ENCODE assay signal across 8 cellular contexts in genomic region chr9:37034320-37034937, GRCh38. TPM values are rescaled to one million over a fixed set of nuclear protein-coding genes. Genes with fewer than 3 reads are reported as not detected.
A peak's percentile ranks its signal among the peaks of the same experiment; 100 is the strongest.
DNase-seq lines count a peak whose midpoint lies in the region; ATAC-seq and TF ChIP-seq lines count a peak whose summit lies in the region.

No MANE protein-coding gene starts in this region.

- peaks cover 0 to 57% of the 10 kb centered on the region in 2 donors for H3K27me3 ChIP-seq in body of pancreas

- 3 to 5% methylated on average over 4 to 55 of the region's 55 CpGs for WGBS in body of pancreas, 2 donors

- H3K27ac Mint-ChIP-seq in nephron = no peak overlapping the region

- H3K4me3 ChIP-seq in body of pancreas = no peak overlapping the region

- no peaks in the 10 kb centered on the region for H3K36me3 ChIP-seq in body of pancreas (replicated peaks in 1 of 2; ENCODE audit: insufficient read depth in 1 of 2, low read depth in 2 of 2)

- H3K27ac ChIP-seq in body of pancreas = no peak overlapping the region

- H3K4me1 ChIP-seq in body of pancreas = peaks cover 50% of the 10 kb centered on the region

- DNase-seq in activated CD4-positive, CD25-positive, alpha-beta regulatory T cell (lab: John Stamatoyannopoulos, UW) = no peak
- DNase-seq in NCI-H345 (lab: John Stamatoyannopoulos, UW) (peak; percentile 70), body of pancreas (peak in 1 of 4 donors; percentile 43), NCI-H1694 (lab: John Stamatoyannopoulos, UW) (no peak)

- peak in 2 of 7 experiments; percentile 14 to 16 for TF ChIP-seq CTCF in body of pancreas (IDR thresholded peaks at IDR 0.05)
- TF ChIP-seq CTCF in nephron (IDR thresholded peaks at IDR 0.05; ENCODE audit: unreplicated experiment in 3 of 3) = no peak

- ATAC-seq in activated CD4-positive, CD25-positive, alpha-beta regulatory T cell treated with anti-CD3 and anti-CD28 coated beads, Interleukin-2, amount 50 U/mL, for 24 hours = peak; percentile 15 to 41
- ATAC-seq in HG02588 (IDR thresholded peaks at IDR 0.05; ENCODE audit: unreplicated experiment) (peak; percentile 20), body of pancreas (peak; percentile 38), HG02970 (IDR thresholded peaks at IDR 0.05; ENCODE audit: low FRiP score, unreplicated experiment) (no peak)

- no peaks in the 10 kb centered on the region for H3K36me3 Mint-ChIP-seq in nephron (ENCODE audit: low read depth)

- H3K4me3 Mint-ChIP-seq in nephron = peak overlapping the region; percentile 41 to 76 (median 51)

- H3K27me3 Mint-ChIP-seq in nephron (ENCODE audit: low read depth) = peaks cover 100% of the 10 kb centered on the region

- H3K4me1 Mint-ChIP-seq in nephron = peaks cover 17% of the 10 kb centered on the region

- peaks cover 0 to 3% (median 0%) of the 10 kb centered on the region in 3 donors for H3K9me3 ChIP-seq in body of pancreas

- peaks cover 8% of the 10 kb centered on the region for H3K9me3 Mint-ChIP-seq in nephron

- intact Hi-C loops in body of pancreas (cut with DNase I) = no loop called here

- TF ChIP-seq POLR2A in body of pancreas (IDR thresholded peaks at IDR 0.05) = no peak

RNA-seq across cellular contexts. Expression of gene PAX5, which starts 0.4 kb away (rescaled TPM):
- under 1 TPM in 1 of 2 donors, not detected in 1; 0.52 TPM for total RNA-seq in body of pancreas
